8 cellular contexts compared by ENCODE assay signal in genomic region chr19:29671393-29672076, GRCh38. TPM values are rescaled to one million over a fixed set of nuclear protein-coding genes. Genes with fewer than 3 reads are reported as not detected.
A peak's percentile ranks its signal among the peaks of the same experiment; 100 is the strongest.
DNase-seq lines count a peak whose midpoint lies in the region; ATAC-seq and TF ChIP-seq lines count a peak whose summit lies in the region.

No MANE protein-coding gene starts in this region.

- H3K9me2 ChIP-seq in PC-9 (ENCODE audit: insufficient read depth): no peaks in the 10 kb centered on the region

- H3K4me2 ChIP-seq in PC-9: peak overlapping the region; percentile 57

- H3K4me3 ChIP-seq in PC-9 (no peak overlapping the region; the same call in 1 of the 2 replicates), right atrium auricular region (no peak overlapping the region)

- TF ChIP-seq CTCF in PC-9 (conservative IDR thresholded peaks at IDR 0.05) (peak; percentile 58), right atrium auricular region (IDR thresholded peaks at IDR 0.05) (peak in 1 of 2 donors; percentile 48)

- CTCF ChIA-PET in PC-9 (lab: Charles Lee): interaction anchor here (0.6 to 1.0 kb wide), 3 partner anchors 9 to 45 kb away, joined by 3 to 4 read pairs (median 4); no protein-coding TSS in a partner anchor

- DNase-seq in NCI-H1436 (lab: John Stamatoyannopoulos, UW) (peak; percentile 18), NCI-H1436 treated with DMSO at 0.1 percent for 48 hours (lab: John Stamatoyannopoulos, UW) (no peak), PC-9 (peak; percentile 82 to 92), right atrium auricular region (ENCODE audit: low spot score) (no peak), middle frontal gyrus (ENCODE audit: extremely low spot score, low spot score) (no peak)
- peak; percentile 94 for DNase-seq in activated effector memory CD4-positive, alpha-beta T cell treated with anti-CD3 and anti-CD28 coated beads, Interleukin-2, amount 50 U/mL, for 16 hours
- peak; percentile 63 to 84 (median 76) for DNase-seq in stimulated activated CD4-positive, alpha-beta T cell treated with anti-CD3 and anti-CD28 coated beads, TNF-alpha, amount 100 ng/mL, for 1 hour (ENCODE audit: low read depth in 3 of 3, low spot score in 1 of 3)

- H3K9me3 ChIP-seq in PC-9 (ENCODE audit: insufficient read depth, low read depth): no peaks in the 10 kb centered on the region
- no peaks in the 10 kb centered on the region for H3K9me3 ChIP-seq in right atrium auricular region

- intact Hi-C loops in PC-9 (cut with micrococcal nuclease; ENCODE audit: unreplicated experiment): loop anchor here (2.0 kb wide), 1 partner anchor 61 kb away; no protein-coding TSS in a partner anchor

- peaks cover 83% of the 10 kb centered on the region for H3K79me2 ChIP-seq in PC-9 (ENCODE audit: low read depth)

- ATAC-seq in HG02870 (IDR thresholded peaks at IDR 0.05; ENCODE audit: unreplicated experiment): peak; percentile 78

- BruUV-seq in PC-9 (replicated peaks; lab: Mats Ljungman, UMichigan): no TSS peak

- H3K27ac ChIP-seq in PC-9: peak overlapping the region; percentile 75
- H3K27ac ChIP-seq in right atrium auricular region: peak overlapping the region; percentile 94 to 96

- peaks cover 45% of the 10 kb centered on the region for H3F3A ChIP-seq in PC-9 (ENCODE audit: insufficient read depth, low read depth)

- POLR2A ChIA-PET in PC-9 (lab: Charles Lee; ENCODE audit: unreplicated experiment): interaction anchor here (0.6 to 0.7 kb wide), 5 partner anchors 26 to 172 kb away, joined by 3 to 18 read pairs (median 5); no protein-coding TSS in a partner anchor

- H3K36me3 ChIP-seq in PC-9 (ENCODE audit: low read depth) (peaks cover 37% of the 10 kb centered on the region; the same call in 1 of the 2 replicates), right atrium auricular region (peaks cover 36% of the 10 kb centered on the region)

- H2AFZ ChIP-seq in PC-9: no peak overlapping the region

- H3K27me3 ChIP-seq in PC-9 (ENCODE audit: insufficient read depth, low read depth) (no peaks in the 10 kb centered on the region), right atrium auricular region (no peaks in the 10 kb centered on the region)

- H4K20me1 ChIP-seq in PC-9 (ENCODE audit: insufficient read depth): peaks cover 24% of the 10 kb centered on the region

- H3K4me1 ChIP-seq in PC-9 (replicated peaks; ENCODE audit: insufficient read depth) (peaks cover 63% of the 10 kb centered on the region), right atrium auricular region (peaks cover 0 to 89% of the 10 kb centered on the region in 2 donors)

RNA-seq across cellular contexts. Expression of gene PLEKHF1, which starts 6.3 kb away (rescaled TPM):
- total RNA-seq in PC-9 (2021) (16.0 and 18.0 TPM in 2 replicates), right atrium auricular region (10 to 100 TPM; 32.4 to 86.3 TPM)

RNA-seq across cellular contexts. Expression of gene C19orf12, which starts 43.5 kb away (rescaled TPM):
- total RNA-seq in PC-9 (2021) (14.8 and 15.4 TPM in 2 replicates), right atrium auricular region (10 to 100 TPM; 47.9 to 61.4 TPM)

Comparison
In these comparisons a context has a peak if more than half of its experiments do, and no peak if none do; other contexts are left out.
1. DNase-seq: peak in NCI-H1436 (single experiment), PC-9 (2 of 2), activated effector memory CD4-positive, alpha-beta T cell treated with anti-CD3 and anti-CD28 coated beads, Interleukin-2, amount 50 U/mL, for 16 hours (single experiment) and stimulated activated CD4-positive, alpha-beta T cell treated with anti-CD3 and anti-CD28 coated beads, TNF-alpha, amount 100 ng/mL, for 1 hour (3 of 3); none in NCI-H1436 treated with DMSO at 0.1 percent for 48 hours (single experiment), right atrium auricular region (single experiment) and middle frontal gyrus (single experiment).